In the genomic region with DNA sequence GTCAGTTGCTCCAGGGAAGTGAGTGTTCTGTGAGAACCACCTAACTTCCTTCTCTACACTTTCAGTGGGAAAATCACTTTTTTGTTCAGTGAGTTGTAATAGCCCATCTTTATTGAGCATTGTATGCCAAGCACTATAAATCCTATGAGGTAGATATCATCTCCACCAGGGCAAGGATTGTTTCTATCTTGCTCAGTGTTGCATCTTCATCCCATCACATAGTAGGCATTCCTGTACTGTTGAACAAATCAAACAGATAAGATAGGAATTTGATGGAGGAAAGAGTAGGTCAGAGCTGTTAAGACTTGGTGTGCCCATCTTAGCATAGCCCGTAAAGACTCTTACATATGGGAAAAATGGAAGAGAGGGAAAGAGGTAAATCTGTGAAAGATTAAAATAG, we compare ENCODE assay signal across 1 cellular context.
TF ChIP-seq lines count a peak whose summit lies in the region.

No MANE protein-coding gene starts in this region.

TF ChIP-seq in K562, 482 proteins besides CTCF, POLR2A, EP300 and RAD21:
- TF ChIP-seq ZNF431 (CRISPR knock-in tag; IDR thresholded peaks at IDR 0.05) (0 out of 2 replicates have a peak, but pooled peaks have one; percentile 47), ZNF668 (CRISPR knock-in tag; IDR thresholded peaks at IDR 0.05) (0 out of 2 replicates have a peak, but pooled peaks have one; percentile 10), DIDO1 (tag; IDR thresholded peaks at IDR 0.05; ENCODE audit: low read depth) (no peak), MAZ (CRISPR knock-in tag; conservative IDR thresholded peaks at IDR 0.05 in 1 of 2, IDR thresholded peaks at IDR 0.05 in 1 of 2) (0 out of 4 replicates have a peak, but pooled peaks of 1 of the 2 experiments have one; percentile 4), FOXJ3 (CRISPR knock-in tag; IDR thresholded peaks at IDR 0.05) (no peak), THRAP3 (IDR thresholded peaks at IDR 0.05; ENCODE audit: borderline replicate concordance) (no peak), HNRNPLL (IDR thresholded peaks at IDR 0.05; ENCODE audit: low read depth, low read length, poor library complexity, severe bottlenecking) (no peak), BCL6 (CRISPR knock-in tag; IDR thresholded peaks at IDR 0.05) (no peak), MAFG (tag; conservative IDR thresholded peaks at IDR 0.05) (no peak), KDM1A (IDR thresholded peaks at IDR 0.05) (peak in 1 of 2 experiments; percentile 17; a peak in 1 of 4 replicates)
- TF ChIP-seq, protein P1, sequence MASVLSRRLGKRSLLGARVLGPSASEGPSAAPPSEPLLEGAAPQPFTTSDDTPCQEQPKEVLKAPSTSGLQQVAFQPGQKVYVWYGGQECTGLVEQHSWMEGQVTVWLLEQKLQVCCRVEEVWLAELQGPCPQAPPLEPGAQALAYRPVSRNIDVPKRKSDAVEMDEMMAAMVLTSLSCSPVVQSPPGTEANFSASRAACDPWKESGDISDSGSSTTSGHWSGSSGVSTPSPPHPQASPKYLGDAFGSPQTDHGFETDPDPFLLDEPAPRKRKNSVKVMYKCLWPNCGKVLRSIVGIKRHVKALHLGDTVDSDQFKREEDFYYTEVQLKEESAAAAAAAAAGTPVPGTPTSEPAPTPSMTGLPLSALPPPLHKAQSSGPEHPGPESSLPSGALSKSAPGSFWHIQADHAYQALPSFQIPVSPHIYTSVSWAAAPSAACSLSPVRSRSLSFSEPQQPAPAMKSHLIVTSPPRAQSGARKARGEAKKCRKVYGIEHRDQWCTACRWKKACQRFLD (CRISPR knock-in tag; IDR thresholded peaks at IDR 0.05) = no peak
- TF ChIP-seq, protein P2, sequence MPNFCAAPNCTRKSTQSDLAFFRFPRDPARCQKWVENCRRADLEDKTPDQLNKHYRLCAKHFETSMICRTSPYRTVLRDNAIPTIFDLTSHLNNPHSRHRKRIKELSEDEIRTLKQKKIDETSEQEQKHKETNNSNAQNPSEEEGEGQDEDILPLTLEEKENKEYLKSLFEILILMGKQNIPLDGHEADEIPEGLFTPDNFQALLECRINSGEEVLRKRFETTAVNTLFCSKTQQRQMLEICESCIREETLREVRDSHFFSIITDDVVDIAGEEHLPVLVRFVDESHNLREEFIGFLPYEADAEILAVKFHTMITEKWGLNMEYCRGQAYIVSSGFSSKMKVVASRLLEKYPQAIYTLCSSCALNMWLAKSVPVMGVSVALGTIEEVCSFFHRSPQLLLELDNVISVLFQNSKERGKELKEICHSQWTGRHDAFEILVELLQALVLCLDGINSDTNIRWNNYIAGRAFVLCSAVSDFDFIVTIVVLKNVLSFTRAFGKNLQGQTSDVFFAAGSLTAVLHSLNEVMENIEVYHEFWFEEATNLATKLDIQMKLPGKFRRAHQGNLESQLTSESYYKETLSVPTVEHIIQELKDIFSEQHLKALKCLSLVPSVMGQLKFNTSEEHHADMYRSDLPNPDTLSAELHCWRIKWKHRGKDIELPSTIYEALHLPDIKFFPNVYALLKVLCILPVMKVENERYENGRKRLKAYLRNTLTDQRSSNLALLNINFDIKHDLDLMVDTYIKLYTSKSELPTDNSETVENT (CRISPR knock-in tag; IDR thresholded peaks at IDR 0.05) = no peak
TF ChIP-seq in K562: peak in this region for 4.
